ENCODE assay signal across 24 cellular contexts in genomic region chr4:184898793-184899192, GRCh38.
DNase-seq lines count a peak whose midpoint lies in the region; ATAC-seq and TF ChIP-seq lines count a peak whose summit lies in the region.
"Had no signal": no experiment of that assay in that cellular context is flagged by ENCODE, and none has a peak within 500 bp of the region (broad histone marks: within the 10 kb centered on the region; RNA-seq: fewer than 3 reads in every experiment).

No MANE protein-coding gene starts in this region.

- H3K9me3 ChIP-seq in SK-N-MC (ENCODE audit: low read depth, low read length) (no peaks in the 10 kb centered on the region), neutrophil (no peaks in the 10 kb centered on the region), aorta (ENCODE audit: control insufficient read depth, low read length) (no peaks in the 10 kb centered on the region)
- H3K9me3 ChIP-seq: A549, HAP-1, SK-N-SH had no signal

- ATAC-seq in GM19455 (IDR thresholded peaks at IDR 0.05; ENCODE audit: unreplicated experiment) (no peak), aorta (ENCODE audit: low FRiP score) (no peak), GM21786 (IDR thresholded peaks at IDR 0.05; ENCODE audit: unreplicated experiment) (no peak), GM19324 (IDR thresholded peaks at IDR 0.05; ENCODE audit: low FRiP score, unreplicated experiment) (no peak)
- ATAC-seq: A549, Panc1 had no signal

- intact Hi-C loops in aorta (cut with DNase I), result no loop called here

- TF ChIP-seq CTCF in 22Rv1 (IDR thresholded peaks at IDR 0.05) (no peak), C4-2B (conservative IDR thresholded peaks at IDR 0.05) (no peak), neutrophil (IDR thresholded peaks at IDR 0.05) (no peak)

- no peak overlapping the region for H3K9ac ChIP-seq in SK-N-MC (ENCODE audit: insufficient read length)
- H3K9ac ChIP-seq: SK-N-SH had no signal

- no peaks in the 10 kb centered on the region for H3K36me3 ChIP-seq in SK-N-MC (ENCODE audit: insufficient read depth, low read length)
- no peaks in the 10 kb centered on the region for H3K36me3 ChIP-seq in neutrophil
- H3K36me3 ChIP-seq in aorta (ENCODE audit: control insufficient read depth in 1 of 2, insufficient read depth in 2 of 2, low read length in 1 of 2), result no peaks in the 10 kb centered on the region
- H3K36me3 ChIP-seq: HAP-1 had no signal

- no peaks in the 10 kb centered on the region for H3K27me3 ChIP-seq in neutrophil
- no peaks in the 10 kb centered on the region for H3K27me3 ChIP-seq in aorta (ENCODE audit: control insufficient read depth in 1 of 2, insufficient read depth in 2 of 2, low read length in 1 of 2)

- no peak for DNase-seq in SK-N-MC (ENCODE audit: low read depth, low spot score)
- DNase-seq in aorta, result no peak
- DNase-seq: AML-193; CD4-positive, CD25-positive, alpha-beta regulatory T cell; GOT3; KG1; MM.1S; NCI-H2029; NCI-H446; NCI-H524 treated with DMSO at 0.1 percent for 48 hours; NCI-H774; NK-92 treated with Interleukin-12 subunit alpha and Interleukin-12 subunit beta, amount 100 ng/mL, for 24 hours; SIG-M5; SK-N-SH; SW 1271 had no signal

- 92 to 94% methylated on average over 5 of the region's 5 CpGs for WGBS in aorta, 2 donors

- H3K4me1 ChIP-seq in neutrophil (ENCODE audit: control insufficient read depth in 1 of 2, insufficient read depth in 1 of 2, low read depth in 1 of 2, low read length in 1 of 2), result peaks cover 65 to 67% of the 10 kb centered on the region in 2 experiments
- no peaks in the 10 kb centered on the region for H3K4me1 ChIP-seq in aorta (ENCODE audit: control insufficient read depth in 1 of 2, insufficient read depth in 2 of 2, low read length in 2 of 2)
- H3K4me1 ChIP-seq: A549, HAP-1 had no signal

- H3K4me3 ChIP-seq in SK-N-MC, result peak overlapping the region; percentile 29; the same call in 1 of the 2 replicates
- peak overlapping the region; percentile 18 to 49 for H3K4me3 ChIP-seq in neutrophil (ENCODE audit: low read depth in 1 of 2, low read length in 1 of 2)
- H3K4me3 ChIP-seq in aorta (ENCODE audit: low read length in 2 of 2), result no peak overlapping the region
- H3K4me3 ChIP-seq: A549, HAP-1 had no signal

- peak overlapping the region; percentile 61 for H3K27ac ChIP-seq in 22Rv1
- H3K27ac ChIP-seq in C4-2B, result peak overlapping the region; percentile 36
- H3K27ac ChIP-seq in SK-N-MC, result no peak overlapping the region
- H3K27ac ChIP-seq in neutrophil, result peak overlapping the region; percentile 93
- no peak overlapping the region for H3K27ac ChIP-seq in aorta (ENCODE audit: low read depth in 1 of 2, low read length in 2 of 2)

Comparison
In these comparisons a context has a peak if more than half of its experiments do, and no peak if none do; other contexts are left out.
1. H3K27ac ChIP-seq: peak in 22Rv1 (single experiment), C4-2B (single experiment) and neutrophil (single experiment); none in SK-N-MC (single experiment) and aorta (0 of 2).
2. H3K4me3 ChIP-seq: peak in SK-N-MC (single experiment) and neutrophil (2 of 2); none in aorta (0 of 2).